14 cellular contexts compared by ENCODE assay signal in the genomic region with DNA sequence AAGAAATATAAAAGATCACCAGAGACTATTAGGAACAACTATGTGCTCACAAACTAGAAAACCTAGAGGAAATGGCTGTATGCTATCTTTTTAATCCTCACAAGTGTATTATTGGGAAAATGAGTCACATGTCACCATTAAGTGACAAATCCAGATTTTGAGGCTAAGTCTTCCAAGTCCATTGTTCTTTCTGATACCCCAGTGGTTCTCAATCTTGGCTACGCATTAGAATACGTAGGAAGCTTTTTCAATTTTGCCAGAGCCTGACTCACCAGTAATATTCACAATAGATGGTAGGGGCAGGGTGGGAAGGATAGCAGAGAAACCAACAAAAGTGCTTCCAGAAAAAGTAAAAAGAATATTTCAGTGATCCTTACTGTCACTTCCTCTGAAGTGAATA.
A peak's percentile ranks its signal among the peaks of the same experiment; 100 is the strongest.
DNase-seq lines count a peak whose midpoint lies in the region; TF ChIP-seq lines count a peak whose summit lies in the region.
"Had no signal": no experiment of that assay in that cellular context is flagged by ENCODE, and none has a peak within 500 bp of the region (broad histone marks: within the 10 kb centered on the region; RNA-seq: fewer than 3 reads in every experiment).

No MANE protein-coding gene starts in this region.

- H3K27ac ChIP-seq in A673 (ENCODE audit: low read depth, low read length, poor library complexity, severe bottlenecking) (no peak overlapping the region), neural progenitor cell (no peak overlapping the region)
- H3K27ac ChIP-seq: BLaER1 treated with 17β-estradiol and CSF1 and Interleukin-3, amounts not matched to agents 10 nM and 100 nM; HL-60 had no signal

- no peaks in the 10 kb centered on the region for H3K4me1 Mint-ChIP-seq in neural progenitor cell

- H3K4me1 ChIP-seq in A673 (ENCODE audit: insufficient read depth, low read length, poor library complexity, severe bottlenecking) = no peaks in the 10 kb centered on the region
- H3K4me1 ChIP-seq in neural progenitor cell = no peaks in the 10 kb centered on the region
- H3K4me1 ChIP-seq: BLaER1 treated with 17β-estradiol and CSF1 and Interleukin-3, amounts not matched to agents 10 nM and 100 nM had no signal

- no peak overlapping the region for H3K4me2 ChIP-seq in neural progenitor cell
- H3K4me2 ChIP-seq: BLaER1 treated with 17β-estradiol and CSF1 and Interleukin-3, amounts not matched to agents 10 nM and 100 nM had no signal

- intact Hi-C loops in A673 (cut with micrococcal nuclease; ENCODE audit: unreplicated experiment) = no loop called here

- H4K20me1 ChIP-seq in neural progenitor cell (ENCODE audit: low read depth) = no peaks in the 10 kb centered on the region

- no peak overlapping the region for H3K27ac Mint-ChIP-seq in neural progenitor cell
- H3K27ac Mint-ChIP-seq: CD4-positive, CD25-positive, alpha-beta regulatory T cell had no signal

- H3K36me3 ChIP-seq in A673 (ENCODE audit: insufficient read depth, low read length, poor library complexity, severe bottlenecking) (no peaks in the 10 kb centered on the region), neural progenitor cell (no peaks in the 10 kb centered on the region)

- DNase-seq in A673 (ENCODE audit: low spot score) (peak; percentile 48), astrocyte of the spinal cord (ENCODE audit: low read depth, low spot score) (peak; percentile 32), fibroblast of pulmonary artery (ENCODE audit: low read depth) (peak; percentile 91), pulmonary artery endothelial cell (ENCODE audit: low read depth, low spot score) (peak; percentile 54), NCI-H146 treated with DMSO at 0.1 percent for 48 hours (lab: John Stamatoyannopoulos, UW; ENCODE audit: unreplicated experiment) (no peak), neural progenitor cell (ENCODE audit: low spot score) (no peak)
- DNase-seq in activated naive CD4-positive, alpha-beta T cell (lab: John Stamatoyannopoulos, UW) = no peak
- DNase-seq: 8988T; ACHN; CD4-positive, CD25-positive, alpha-beta regulatory T cell; DMS53; GF-D8 had no signal

- POLR2A ChIA-PET in A673 (lab: Charles Lee; ENCODE audit: low non-redundant PET) = no interaction called here

- no peaks in the 10 kb centered on the region for H3K27me3 ChIP-seq in A673 (replicated peaks; ENCODE audit: insufficient read depth, low read depth, low read length, poor library complexity)
- H3K27me3 ChIP-seq in neural progenitor cell = no peaks in the 10 kb centered on the region
- H3K27me3 ChIP-seq: BLaER1 treated with 17β-estradiol and CSF1 and Interleukin-3, amounts not matched to agents 10 nM and 100 nM had no signal

- no peak overlapping the region for H2AFZ ChIP-seq in neural progenitor cell (replicated peaks)

- peaks cover 11% of the 10 kb centered on the region for H3K9me3 ChIP-seq in A673 (ENCODE audit: low read depth, low read length, poor library complexity, severe bottlenecking)
- H3K9me3 ChIP-seq in neural progenitor cell (ENCODE audit: low read depth) = no peaks in the 10 kb centered on the region

- no peaks in the 10 kb centered on the region for H3K27me3 Mint-ChIP-seq in neural progenitor cell (ENCODE audit: insufficient read depth, low read depth)
- H3K27me3 Mint-ChIP-seq: CD4-positive, CD25-positive, alpha-beta regulatory T cell had no signal

- H3K9ac ChIP-seq in neural progenitor cell = no peak overlapping the region
- H3K9ac ChIP-seq: BLaER1 treated with 17β-estradiol and CSF1 and Interleukin-3, amounts not matched to agents 10 nM and 100 nM had no signal

- H3K79me2 ChIP-seq in neural progenitor cell (ENCODE audit: low read depth) = peaks cover 6% of the 10 kb centered on the region

- H3F3A ChIP-seq in neural progenitor cell (ENCODE audit: low read depth) = no peaks in the 10 kb centered on the region

- BruUV-seq in A673 (replicated peaks; lab: Mats Ljungman, UMichigan) = no TSS peak

- no peak overlapping the region for H3K4me3 ChIP-seq in A673 (ENCODE audit: low read depth, low read length, poor library complexity, severe bottlenecking)
- no peak overlapping the region for H3K4me3 ChIP-seq in astrocyte of the spinal cord (ENCODE audit: low read depth, low read length)
- no peak overlapping the region for H3K4me3 ChIP-seq in fibroblast of pulmonary artery (replicated peaks; ENCODE audit: low read depth, low read length)
- H3K4me3 ChIP-seq in neural progenitor cell = no peak overlapping the region
- H3K4me3 ChIP-seq: BLaER1 treated with 17β-estradiol and CSF1 and Interleukin-3, amounts not matched to agents 10 nM and 100 nM had no signal

- peaks cover 8% of the 10 kb centered on the region for H3K36me3 Mint-ChIP-seq in neural progenitor cell

- CTCF ChIA-PET in A673 (lab: Charles Lee) = no interaction called here

- H3K4me3 Mint-ChIP-seq in neural progenitor cell = no peak overlapping the region
- H3K4me3 Mint-ChIP-seq: CD4-positive, CD25-positive, alpha-beta regulatory T cell had no signal

- peaks cover 33% of the 10 kb centered on the region for H3K9me3 Mint-ChIP-seq in neural progenitor cell

- TF ChIP-seq CTCF in A673 (conservative IDR thresholded peaks at IDR 0.05; ENCODE audit: low read depth, low read length) (no peak), astrocyte of the spinal cord (IDR thresholded peaks at IDR 0.05; ENCODE audit: low read depth, low read length) (no peak), fibroblast of pulmonary artery (IDR thresholded peaks at IDR 0.05; ENCODE audit: low read length, missing control alignments) (no peak), neural progenitor cell (IDR thresholded peaks at IDR 0.05) (no peak)

- in situ Hi-C loops in astrocyte of the spinal cord (cut with HindIII; ENCODE audit: low sequenced_read_pairs) = no loop called here

Comparison
In these comparisons a context has a peak if more than half of its experiments do, and no peak if none do; other contexts are left out.
1. DNase-seq: peak in A673 (single experiment), astrocyte of the spinal cord (single experiment), fibroblast of pulmonary artery (single experiment) and pulmonary artery endothelial cell (single experiment); none in NCI-H146 treated with DMSO at 0.1 percent for 48 hours (single experiment), activated naive CD4-positive, alpha-beta T cell (0 of 4) and neural progenitor cell (single experiment).